18 cellular contexts compared by ENCODE assay signal in genomic region chr20:40513010-40513409, GRCh38.
"Had no signal": no experiment of that assay in that cellular context is flagged by ENCODE, and none has a peak within 500 bp of the region (broad histone marks: within the 10 kb centered on the region; RNA-seq: fewer than 3 reads in every experiment).

No MANE protein-coding gene starts in this region.

- H3K9me3 Mint-ChIP-seq: dendritic cell treated with granulocyte-macrophage colony-stimulating factor and Interleukin-4, amounts not matched to agents 40 ng/mL and 50 ng/mL, for 4 days; stimulated activated memory B cell treated with anti-CD40 and anti-IgM and Interleukin-4, amounts not matched to agents 10 μg/mL and 1 μg/mL and 100 μg/mL, for 72 hours; stimulated activated naive CD8-positive, alpha-beta T cell treated with anti-CD3 and anti-CD28 coated beads, Interleukin-15, Interleukin-2, amounts not matched to agents 100 ng/mL and 50 ng/mL, for 24 hours had no signal

- H3K36me3 ChIP-seq: esophagus squamous epithelium, heart left ventricle, neutrophil, spleen, tibial nerve had no signal

- H3K27me3 ChIP-seq: esophagus squamous epithelium, neutrophil, spleen, testis, tibial nerve had no signal

- H3K27me3 Mint-ChIP-seq: dendritic cell treated with granulocyte-macrophage colony-stimulating factor and Interleukin-4, amounts not matched to agents 40 ng/mL and 50 ng/mL, for 4 days; stimulated activated memory B cell treated with anti-CD40 and anti-IgM and Interleukin-4, amounts not matched to agents 10 μg/mL and 1 μg/mL and 100 μg/mL, for 72 hours had no signal

- H3K27ac Mint-ChIP-seq: dendritic cell treated with granulocyte-macrophage colony-stimulating factor and Interleukin-4, amounts not matched to agents 40 ng/mL and 50 ng/mL, for 4 days; naive thymus-derived CD8-positive, alpha-beta T cell; stimulated activated memory B cell treated with anti-CD40 and anti-IgM and Interleukin-4, amounts not matched to agents 10 μg/mL and 1 μg/mL and 100 μg/mL, for 72 hours; stimulated activated naive CD8-positive, alpha-beta T cell treated with anti-CD3 and anti-CD28 coated beads, Interleukin-15, Interleukin-2, amounts not matched to agents 100 ng/mL and 50 ng/mL, for 24 hours had no signal

- H3K4me3 Mint-ChIP-seq: dendritic cell treated with granulocyte-macrophage colony-stimulating factor and Interleukin-4, amounts not matched to agents 40 ng/mL and 50 ng/mL, for 4 days; naive thymus-derived CD8-positive, alpha-beta T cell; stimulated activated memory B cell treated with anti-CD40 and anti-IgM and Interleukin-4, amounts not matched to agents 10 μg/mL and 1 μg/mL and 100 μg/mL, for 72 hours; stimulated activated naive CD8-positive, alpha-beta T cell treated with anti-CD3 and anti-CD28 coated beads, Interleukin-15, Interleukin-2, amounts not matched to agents 100 ng/mL and 50 ng/mL, for 24 hours had no signal

- H3K27ac ChIP-seq: esophagus squamous epithelium, heart left ventricle, neutrophil, spleen, testis, tibial nerve had no signal

- H3K9me3 ChIP-seq: esophagus squamous epithelium, heart left ventricle, mucosa of descending colon, neutrophil, spleen, testis, tibial nerve had no signal

- H3K4me1 ChIP-seq: testis had no signal

- H3K36me3 Mint-ChIP-seq: naive thymus-derived CD8-positive, alpha-beta T cell; stimulated activated memory B cell treated with anti-CD40 and anti-IgM and Interleukin-4, amounts not matched to agents 10 μg/mL and 1 μg/mL and 100 μg/mL, for 72 hours had no signal

- ATAC-seq: heart left ventricle; mucosa of descending colon; naive thymus-derived CD8-positive, alpha-beta T cell; sciatic nerve; stimulated activated memory B cell treated with anti-CD40 and anti-IgM and Interleukin-4, amounts not matched to agents 10 μg/mL and 1 μg/mL and 100 μg/mL, for 72 hours had no signal

- DNase-seq: esophagus squamous epithelium; heart left ventricle; hippocampal formation; kidney glomerular epithelial cell; mucosa of descending colon; naive thymus-derived CD8-positive, alpha-beta T cell; posterior cingulate gyrus; spleen; stimulated activated CD4-positive, alpha-beta T cell treated with anti-CD3 and anti-CD28 coated beads, Interleukin-15, amount 100 ng/mL, for 24 hours; stimulated activated CD4-positive, alpha-beta T cell treated with anti-CD3 and anti-CD28 coated beads, Interleukin-1b, Interleukin-23, amount 100 ng/mL, for 48 hours; stimulated activated CD4-positive, alpha-beta T cell treated with anti-CD3 and anti-CD28 coated beads, Interleukin-4, amount 100 ng/mL, for 24 hours; testis had no signal

- H3K4me3 ChIP-seq: esophagus squamous epithelium, heart left ventricle, mucosa of descending colon, spleen, testis, tibial nerve had no signal

- H3K4me1 Mint-ChIP-seq: stimulated activated memory B cell treated with anti-CD40 and anti-IgM and Interleukin-4, amounts not matched to agents 10 μg/mL and 1 μg/mL and 100 μg/mL, for 72 hours had no signal
